ENCODE assay signal across 8 cellular contexts in the genomic region with DNA sequence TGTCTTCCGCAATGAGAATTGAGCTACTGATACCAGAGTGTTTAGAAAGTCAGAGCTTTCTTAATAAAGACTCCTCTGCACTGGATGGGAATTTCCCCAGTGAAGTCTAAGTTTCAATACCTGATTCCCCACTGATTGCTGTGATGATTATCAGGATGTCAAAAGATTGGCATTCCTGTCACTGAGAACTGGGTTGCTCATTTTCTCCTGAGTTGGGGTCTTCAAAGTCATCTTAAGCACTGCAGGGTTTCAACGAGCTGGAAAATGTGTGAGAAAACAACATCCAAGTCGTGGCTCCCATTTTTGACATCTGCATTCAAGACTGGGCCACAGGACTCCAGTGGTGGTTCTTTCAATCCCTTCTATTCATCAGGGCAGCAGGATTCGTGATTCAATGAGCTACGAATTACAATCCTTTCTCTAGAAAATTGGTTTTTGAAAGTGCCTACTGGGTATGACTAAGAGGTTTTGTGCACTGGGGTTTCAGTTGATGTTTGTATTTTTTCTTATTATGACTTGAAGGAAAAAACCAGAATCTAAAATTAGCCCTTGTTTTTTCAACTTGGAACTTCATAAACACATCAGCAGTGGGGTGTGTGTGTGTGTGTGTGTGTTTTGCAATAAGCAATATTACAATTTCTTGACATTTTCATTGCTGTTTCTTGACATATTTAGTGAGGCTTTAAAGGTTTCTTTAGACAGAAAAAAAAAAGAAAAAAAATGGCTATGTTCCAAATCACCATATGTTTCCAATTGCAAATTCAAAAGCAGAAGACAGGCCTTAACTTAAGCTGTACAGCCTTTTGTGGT.
DNase-seq lines count a peak whose midpoint lies in the region; ATAC-seq and TF ChIP-seq lines count a peak whose summit lies in the region.

No MANE protein-coding gene starts in this region.

- no peak for TF ChIP-seq POLR2A in right lobe of liver (IDR thresholded peaks at IDR 0.05)

- H3K9me3 Mint-ChIP-seq in HFFc6 = no peaks in the 10 kb centered on the region

- H3K9ac ChIP-seq in MM.1S (ENCODE audit: low read length) = no peak overlapping the region

- peaks cover 23% of the 10 kb centered on the region for H3K4me1 ChIP-seq in MM.1S (ENCODE audit: low read length)
- H3K4me1 ChIP-seq in right lobe of liver = no peaks in the 10 kb centered on the region

- H3K27me3 ChIP-seq in MM.1S (replicated peaks; ENCODE audit: insufficient read depth, low read length) (no peaks in the 10 kb centered on the region), right lobe of liver (no peaks in the 10 kb centered on the region)

- no peaks in the 10 kb centered on the region for H3K79me2 ChIP-seq in MM.1S (ENCODE audit: low read length)

- intact Hi-C loops in right lobe of liver (cut with DNase I) = no loop called here

- no peaks in the 10 kb centered on the region for H3K36me3 Mint-ChIP-seq in HFFc6 (ENCODE audit: low read depth)

- H3K27ac Mint-ChIP-seq in HFFc6 = no peak overlapping the region

- ATAC-seq in GM21576 (IDR thresholded peaks at IDR 0.05; ENCODE audit: unreplicated experiment) = peak; percentile 79
- ATAC-seq in right lobe of liver = no peak

- H2AFZ ChIP-seq in MM.1S (ENCODE audit: low read length) = no peak overlapping the region

- H3K27ac ChIP-seq in MM.1S (ENCODE audit: low read length) (peak overlapping the region; percentile 42; the same call in 1 of the 2 replicates), right lobe of liver (no peak overlapping the region)

- H3K4me3 Mint-ChIP-seq in HFFc6 = no peak overlapping the region

- H3K4me3 ChIP-seq in MM.1S (ENCODE audit: low read length) (no peak overlapping the region), right lobe of liver (no peak overlapping the region)

- no peaks in the 10 kb centered on the region for H3K9me2 ChIP-seq in MM.1S (replicated peaks; ENCODE audit: insufficient read depth, low read length)

- H3K4me2 ChIP-seq in MM.1S (ENCODE audit: low read depth, low read length) = peak overlapping the region; percentile 56

- TF ChIP-seq CTCF in GM13976 (IDR thresholded peaks at IDR 0.05; ENCODE audit: borderline replicate concordance, control extremely low read depth, extremely low read depth, insufficient read depth, missing control alignments) (no peak), MM.1S (IDR thresholded peaks at IDR 0.05; ENCODE audit: low read length) (no peak), HFFc6 (IDR thresholded peaks at IDR 0.05) (no peak), right lobe of liver (IDR thresholded peaks at IDR 0.05) (no peak)

- H4K20me1 ChIP-seq in MM.1S (ENCODE audit: insufficient read depth, low read length) = no peaks in the 10 kb centered on the region

- H3K4me1 Mint-ChIP-seq in HFFc6 (ENCODE audit: low read depth) = no peaks in the 10 kb centered on the region

- WGBS in right lobe of liver (ENCODE audit: insufficient coverage, low coverage, low lambda C conversion rate, missing lambda C conversion rate) = 55% methylated on average over 5 of the region's 5 CpGs

- DNase-seq in GM13976 (ENCODE audit: low spot score) (peak; percentile 22), MM.1S (peak; percentile 71), fibroblast of gingiva (ENCODE audit: low read depth) (peak; percentile 94), HFFc6 (no peak), GOT3 (lab: John Stamatoyannopoulos, UW) (no peak), right lobe of liver (no peak)
- no peak for DNase-seq in NK-92 treated with Interleukin-12 subunit alpha and Interleukin-12 subunit beta, amount 100 ng/mL, for 24 hours (lab: John Stamatoyannopoulos, UW)

- H3K36me3 ChIP-seq in MM.1S (replicated peaks; ENCODE audit: insufficient read depth, low read length) (no peaks in the 10 kb centered on the region), right lobe of liver (no peaks in the 10 kb centered on the region)

- H3K27me3 Mint-ChIP-seq in HFFc6 (ENCODE audit: insufficient read depth) = no peaks in the 10 kb centered on the region

- H3K9me3 ChIP-seq in MM.1S (replicated peaks; ENCODE audit: insufficient read depth, low read length) = no peaks in the 10 kb centered on the region
- H3K9me3 ChIP-seq in right lobe of liver = no peaks in the 10 kb centered on the region

- in situ Hi-C loops in GM13976 (cut with MboI; ENCODE audit: low sequenced_read_pairs, unreplicated experiment) = no loop called here

- H3F3A ChIP-seq in MM.1S (ENCODE audit: insufficient read depth, low read length) = peaks cover 8% of the 10 kb centered on the region

Comparison
In these comparisons a context has a peak if more than half of its experiments do, and no peak if none do; other contexts are left out.
1. DNase-seq: peak in GM13976 (single experiment), MM.1S (single experiment) and fibroblast of gingiva (single experiment); none in HFFc6 (single experiment), GOT3 (single experiment), NK-92 treated with Interleukin-12 subunit alpha and Interleukin-12 subunit beta, amount 100 ng/mL, for 24 hours (single experiment) and right lobe of liver (0 of 3).